In the genomic region with DNA sequence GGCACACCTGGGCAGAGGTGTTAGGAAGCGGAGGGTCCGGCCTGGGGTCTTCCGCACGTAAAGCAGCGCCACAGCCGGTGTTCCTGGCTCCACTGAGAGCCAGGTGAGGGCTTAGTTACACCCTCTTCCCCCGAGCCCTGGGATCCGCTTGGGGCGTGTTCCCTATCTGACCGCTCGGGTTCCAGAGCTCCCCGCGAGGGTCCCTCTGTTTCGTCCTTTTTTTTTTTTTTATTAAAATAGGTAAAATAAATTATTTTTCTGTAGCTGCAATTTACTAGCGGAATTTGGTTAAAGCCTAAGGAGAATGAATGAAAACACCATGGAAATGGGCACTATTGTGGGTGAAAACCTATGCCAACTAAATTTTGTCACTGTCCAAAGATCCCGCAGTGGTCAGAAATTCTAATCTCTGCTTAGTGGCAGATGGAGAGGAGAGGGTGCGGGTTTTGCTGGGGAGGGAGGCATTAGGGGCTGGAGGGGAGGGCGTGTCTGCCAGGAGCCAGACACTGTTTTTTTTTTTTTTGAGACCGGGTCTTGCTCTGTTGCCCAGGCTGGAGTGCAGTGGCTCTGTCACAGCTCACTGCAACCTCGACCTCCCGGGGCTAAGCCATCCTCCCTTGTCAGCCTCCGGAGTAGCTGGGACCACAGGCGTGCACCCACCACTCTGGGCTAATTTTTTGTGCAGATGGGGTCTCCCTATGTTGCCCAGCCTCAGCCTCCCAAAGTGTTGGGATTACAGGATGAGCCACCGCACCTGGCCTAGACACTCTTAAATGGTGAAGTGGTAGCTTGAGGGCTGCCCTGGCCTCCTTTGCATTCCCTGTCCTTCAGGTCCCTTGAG, we compare ENCODE assay signal across 8 cellular contexts. TPM values are rescaled to one million over a fixed set of nuclear protein-coding genes. Genes with fewer than 3 reads are reported as not detected.
DNase-seq lines count a peak whose midpoint lies in the region; ATAC-seq and TF ChIP-seq lines count a peak whose summit lies in the region.

No MANE protein-coding gene starts in this region.

- H3K27me3 ChIP-seq in SK-N-SH (ENCODE audit: insufficient read depth) (no peaks in the 10 kb centered on the region), prostate gland (replicated peaks; ENCODE audit: insufficient read depth) (no peaks in the 10 kb centered on the region)

- H3K9me2 ChIP-seq in SK-N-SH: no peaks in the 10 kb centered on the region

- POLR2A ChIA-PET in SK-N-SH (lab: Yijun Ruan, JAX): interaction anchor here (0.7 to 1.6 kb wide), 7 partner anchors 11 to 439 kb away, joined by 3 to 16 read pairs (median 3); partner anchors contain the start of genes CHST10 and RPL31

- 10% methylated on average over 23 of the region's 24 CpGs for WGBS in SK-N-SH (ENCODE audit: low lambda C conversion rate)
- WGBS in prostate gland: 22% methylated on average over 24 of the region's 24 CpGs

- ATAC-seq in GM18505 (IDR thresholded peaks at IDR 0.05; ENCODE audit: unreplicated experiment): peak; percentile 14
- peak; percentile 6 for ATAC-seq in HG02678 (IDR thresholded peaks at IDR 0.05; ENCODE audit: unreplicated experiment)

- no peaks in the 10 kb centered on the region for H4K20me1 ChIP-seq in SK-N-SH (ENCODE audit: insufficient read depth)

- TF ChIP-seq CTCF in SK-N-SH (IDR thresholded peaks at IDR 0.05): no peak
- no peak for TF ChIP-seq CTCF in fibroblast of the aortic adventitia (IDR thresholded peaks at IDR 0.05; ENCODE audit: insufficient read depth, low read length)
- no peak for TF ChIP-seq CTCF in prostate gland (IDR thresholded peaks at IDR 0.05)

- H3K4me2 ChIP-seq in SK-N-SH: peak overlapping the region; percentile 91

- TF ChIP-seq POLR2A in GM18505 (IDR thresholded peaks at IDR 0.05; ENCODE audit: borderline replicate concordance, extremely low read depth, insufficient read depth, insufficient read length): no peak
- no peak for TF ChIP-seq POLR2A in prostate gland (IDR thresholded peaks at IDR 0.05)

- peaks cover 0 to 9% of the 10 kb centered on the region in 2 experiments; a peak in 1 of 4 replicates for H3K4me1 ChIP-seq in SK-N-SH (ENCODE audit: control insufficient read depth in 1 of 2, insufficient read depth in 2 of 2, low read depth in 1 of 2, low read length in 1 of 2)
- no peaks in the 10 kb centered on the region for H3K4me1 ChIP-seq in prostate gland (replicated peaks)

- peaks cover 14% of the 10 kb centered on the region for H3F3A ChIP-seq in SK-N-SH (replicated peaks; ENCODE audit: insufficient read depth)

- H3K36me3 ChIP-seq in SK-N-SH (replicated peaks in 1 of 2; ENCODE audit: control insufficient read depth in 1 of 2, insufficient read depth in 2 of 2, low read length in 1 of 2) (peaks cover 0 to 11% of the 10 kb centered on the region in 2 experiments), prostate gland (peaks cover 0 to 5% of the 10 kb centered on the region in 2 donors)

- CTCF ChIA-PET in SK-N-SH (lab: Yijun Ruan, JAX): interaction anchor here (0.9 to 1.0 kb wide), 2 partner anchors 43 to 46 kb away, joined by 3 to 4 read pairs; no protein-coding TSS in a partner anchor

- H3K9me3 ChIP-seq in SK-N-SH (no peaks in the 10 kb centered on the region), prostate gland (no peaks in the 10 kb centered on the region)

- TF ChIP-seq RAD21 in SK-N-SH (IDR thresholded peaks at IDR 0.05; ENCODE audit: low read length): no peak

- H3K79me2 ChIP-seq in SK-N-SH (ENCODE audit: insufficient read depth): peaks cover 16% of the 10 kb centered on the region

- H3K27ac ChIP-seq in SK-N-SH (ENCODE audit: low read depth in 2 of 2, low read length in 1 of 2): peak overlapping the region; percentile 77 to 95
- H3K27ac ChIP-seq in prostate gland: peak overlapping the region; percentile 83 to 89

- peak overlapping the region; percentile 83 to 98 for H3K4me3 ChIP-seq in SK-N-SH (ENCODE audit: low read depth in 2 of 2, low read length in 1 of 2)
- peak overlapping the region; percentile 97 for H3K4me3 ChIP-seq in fibroblast of the aortic adventitia (ENCODE audit: low read depth, low read length)
- H3K4me3 ChIP-seq in prostate gland: peak overlapping the region; percentile 60 to 67

- DNase-seq in SK-N-SH: peak; percentile 47
- no peak for DNase-seq in fibroblast of the aortic adventitia (ENCODE audit: low read depth)
- DNase-seq in prostate gland (ENCODE audit: low spot score): no peak
- no peak for DNase-seq in NCI-H2081 treated with DMSO at 0.1 percent for 48 hours (lab: John Stamatoyannopoulos, UW)
- no peak for DNase-seq in iPS-NIHi7 (ENCODE audit: extremely low spot score)
- DNase-seq in activated CD8-positive, alpha-beta memory T cell treated with anti-CD3 and anti-CD28 coated beads for 24 hours: no peak

- TF ChIP-seq EP300 in SK-N-SH (IDR thresholded peaks at IDR 0.05; ENCODE audit: borderline replicate concordance in 1 of 2, low read depth in 1 of 2, low read length in 1 of 2): no peak

- peak overlapping the region; percentile 99 for H3K9ac ChIP-seq in SK-N-SH

- intact Hi-C loops in prostate gland (cut with DNase I): no loop called here

- peak overlapping the region; percentile 99 for H2AFZ ChIP-seq in SK-N-SH (ENCODE audit: low read depth)

TF ChIP-seq in SK-N-SH, 30 proteins besides CTCF, POLR2A, EP300 and RAD21:
- TF ChIP-seq, protein P1, sequence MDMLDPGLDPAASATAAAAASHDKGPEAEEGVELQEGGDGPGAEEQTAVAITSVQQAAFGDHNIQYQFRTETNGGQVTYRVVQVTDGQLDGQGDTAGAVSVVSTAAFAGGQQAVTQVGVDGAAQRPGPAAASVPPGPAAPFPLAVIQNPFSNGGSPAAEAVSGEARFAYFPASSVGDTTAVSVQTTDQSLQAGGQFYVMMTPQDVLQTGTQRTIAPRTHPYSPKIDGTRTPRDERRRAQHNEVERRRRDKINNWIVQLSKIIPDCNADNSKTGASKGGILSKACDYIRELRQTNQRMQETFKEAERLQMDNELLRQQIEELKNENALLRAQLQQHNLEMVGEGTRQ (IDR thresholded peaks at IDR 0.05; ENCODE audit: borderline replicate concordance, low read depth, low read length): no peak
- TF ChIP-seq POLR2AphosphoS5 (IDR thresholded peaks at IDR 0.05; ENCODE audit: low read depth, low read length): no peak

RNA-seq across cellular contexts. Expression of gene PDCL3, which starts 0.8 kb away (rescaled TPM):
- polyA plus RNA-seq in SK-N-SH (2012; rRNA removed): 32.8 and 34.7 TPM in 2 replicates
- polyA plus RNA-seq in SK-N-SH (2012; cell fraction: cytosol; rRNA removed): 47.0 and 63.9 TPM in 2 replicates
- 6.5 and 11.0 TPM in 2 replicates for polyA plus RNA-seq in SK-N-SH (2012; cell fraction: nucleus; rRNA removed)
- 15.4 and 16.2 TPM in 2 replicates for total RNA-seq in fibroblast of the aortic adventitia (ENCODE audit: low replicate concordance)
- total RNA-seq in prostate gland: 10 to 100 TPM; 16.6 to 27.2 TPM
